In genomic region chr19:8486661-8487136, GRCh38 we compare ENCODE assay signal across 14 cellular contexts. TPM values are rescaled to one million over a fixed set of nuclear protein-coding genes. Genes with fewer than 3 reads are reported as not detected.
DNase-seq lines count a peak whose midpoint lies in the region; ATAC-seq, FAIRE-seq and TF ChIP-seq lines count a peak whose summit lies in the region.
"Had no signal": no experiment of that assay in that cellular context is flagged by ENCODE, and none has a peak within 500 bp of the region (broad histone marks: within the 10 kb centered on the region; RNA-seq: fewer than 3 reads in every experiment).

No MANE protein-coding gene starts in this region.

- DNase-seq in GM12892 (ENCODE audit: insufficient read length) (no peak), mucosa of descending colon (peak in 2 of 3 donors; percentile 15 to 23), anterior cingulate cortex (lab: John Stamatoyannopoulos, UW) (no peak), D721Med (ENCODE audit: insufficient read length, low spot score) (no peak)
- DNase-seq in activated naive CD4-positive, alpha-beta T cell treated with anti-CD3 and anti-CD28 coated beads, Interleukin-2, amount 50 U/mL, for 72 hours (ENCODE audit: low spot score in 2 of 2) = no peak
- DNase-seq: mammary epithelial cell, psoas muscle, SW 1271 had no signal

- TF ChIP-seq CTCF in mucosa of descending colon (IDR thresholded peaks at IDR 0.05) (no peak), D721Med (IDR thresholded peaks at IDR 0.05; ENCODE audit: insufficient read depth, missing control alignments) (no peak)

- H3K27ac Mint-ChIP-seq in activated naive CD4-positive, alpha-beta T cell treated with anti-CD3 and anti-CD28 coated beads, Interleukin-2, amount 50 U/mL, for 72 hours = peak overlapping the region; percentile 90 to 91

- no peaks in the 10 kb centered on the region for H3K27me3 ChIP-seq in BLaER1

- peak overlapping the region; percentile 55 for H3K9ac ChIP-seq in BLaER1

- intact Hi-C loops in mucosa of descending colon (cut with DNase I, micrococcal nuclease) = loop anchor here in 1 of 2 donors (10.0 kb wide), 1 partner anchor 132 kb away; no protein-coding TSS in a partner anchor

- FAIRE-seq in GM12892 (lab: Jason Lieb, UNC) (no peak), D721Med (lab: Jason Lieb, UNC) (no peak)
- FAIRE-seq: astrocyte, endometrium had no signal

- H4K20me1 ChIP-seq in BLaER1 = peaks cover 93% of the 10 kb centered on the region

- H3K9me3 ChIP-seq in BLaER1 = no peaks in the 10 kb centered on the region
- no peaks in the 10 kb centered on the region for H3K9me3 ChIP-seq in mucosa of descending colon
- H3K9me3 ChIP-seq: psoas muscle had no signal

- H3K36me3 Mint-ChIP-seq in activated naive CD4-positive, alpha-beta T cell treated with anti-CD3 and anti-CD28 coated beads, Interleukin-2, amount 50 U/mL, for 72 hours = peaks cover 0 to 44% of the 10 kb centered on the region in 2 donors

- ATAC-seq in activated naive CD4-positive, alpha-beta T cell treated with anti-CD3 and anti-CD28 coated beads, Interleukin-2, amount 50 U/mL, for 72 hours = peak in 1 of 2 donors; percentile 6
- ATAC-seq in mucosa of descending colon (no peak), esophagus mucosa (no peak), GM21526 (IDR thresholded peaks at IDR 0.05; ENCODE audit: low FRiP score, unreplicated experiment) (no peak)
- ATAC-seq: psoas muscle had no signal

- H3K4me2 ChIP-seq in BLaER1 = peak overlapping the region; percentile 79

- H3K36me3 ChIP-seq in BLaER1 = peaks cover 99% of the 10 kb centered on the region
- peaks cover 20% of the 10 kb centered on the region for H3K36me3 ChIP-seq in mucosa of descending colon (ENCODE audit: low read depth)

- 0 out of 2 replicates have a peak, but pooled peaks have one; percentile 13 for TF ChIP-seq POLR2A in GM12892 (IDR thresholded peaks at IDR 0.05; ENCODE audit: low read depth, low read length)

- H3K4me1 ChIP-seq in BLaER1 (peaks cover 47% of the 10 kb centered on the region), mucosa of descending colon (ENCODE audit: low read depth) (no peaks in the 10 kb centered on the region)

- no peaks in the 10 kb centered on the region for H3K9me3 Mint-ChIP-seq in activated naive CD4-positive, alpha-beta T cell treated with anti-CD3 and anti-CD28 coated beads, Interleukin-2, amount 50 U/mL, for 72 hours

- H3K4me3 ChIP-seq in BLaER1 (peak overlapping the region; percentile 33), mucosa of descending colon (no peak overlapping the region)
- H3K4me3 ChIP-seq: psoas muscle had no signal

- peak overlapping the region; percentile 91 for H3K27ac ChIP-seq in BLaER1
- H3K27ac ChIP-seq: psoas muscle had no signal

RNA-seq across cellular contexts. Expression of gene PRAM1, which starts 15.7 kb away (rescaled TPM):
- polyA plus RNA-seq in GM12892 (2012; ENCODE audit: missing spikeins) = 0.15 TPM
- 1 to 10 TPM; 1.4 to 2.9 TPM for total RNA-seq in activated naive CD4-positive, alpha-beta T cell treated with anti-CD3 and anti-CD28 coated beads, Interleukin-2, amount 50 U/mL, for 72 hours
- total RNA-seq in mucosa of descending colon (1 to 10 TPM; 1.1 to 1.5 (median 1.2) TPM), esophagus mucosa (0.76 TPM)
- total RNA-seq: M059J, mammary epithelial cell had no signal
- polyA plus RNA-seq: mammary epithelial cell had no signal

RNA-seq across cellular contexts. Expression of gene ZNF414, which starts 27.3 kb away (rescaled TPM):
- polyA plus RNA-seq in GM12892 (2012; ENCODE audit: missing spikeins) = 2.7 TPM
- 10 to 100 TPM; 24.6 to 28.0 TPM for total RNA-seq in activated naive CD4-positive, alpha-beta T cell treated with anti-CD3 and anti-CD28 coated beads, Interleukin-2, amount 50 U/mL, for 72 hours
- 10 to 100 TPM; 22.2 to 22.7 (median 22.3) TPM for total RNA-seq in mucosa of descending colon
- total RNA-seq in esophagus mucosa = 13.3 TPM

RNA-seq across cellular contexts. Expression of gene HNRNPM, which starts 41.9 kb away (rescaled TPM):
- polyA plus RNA-seq in GM12892 (2012; ENCODE audit: missing spikeins) = 159 TPM
- total RNA-seq in activated naive CD4-positive, alpha-beta T cell treated with anti-CD3 and anti-CD28 coated beads, Interleukin-2, amount 50 U/mL, for 72 hours = 100 to 1,000 TPM; 105 to 243 TPM
- total RNA-seq in mucosa of descending colon (100 to 1,000 TPM; 116 to 181 (median 149) TPM), esophagus mucosa (107 TPM)

Comparison
In these comparisons a context has a peak if more than half of its experiments do, and no peak if none do; other contexts are left out.
1. DNase-seq: peak in mucosa of descending colon (2 of 3); none in GM12892 (single experiment), activated naive CD4-positive, alpha-beta T cell treated with anti-CD3 and anti-CD28 coated beads, Interleukin-2, amount 50 U/mL, for 72 hours (0 of 2), anterior cingulate cortex (0 of 58) and D721Med (single experiment).